Comparison of ENCODE assay signal across 24 cellular contexts in genomic region chr18:26764177-26764576, GRCh38.
"Had no signal": no experiment of that assay in that cellular context is flagged by ENCODE, and none has a peak within 500 bp of the region (broad histone marks: within the 10 kb centered on the region; RNA-seq: fewer than 3 reads in every experiment).

No MANE protein-coding gene starts in this region.

- H3K36me3 ChIP-seq: esophagus squamous epithelium, neutrophil, stomach, thyroid gland, vagina had no signal

- DNase-seq: cortex of kidney; effector memory CD8-positive, alpha-beta T cell; erythroblast; esophagus squamous epithelium; hypothalamus; mesenchymal stem cell; mucosa of descending colon; naive B cell; right cardiac atrium; small intestine; stimulated activated CD4-positive, alpha-beta T cell treated with anti-CD3 and anti-CD28 coated beads, Interleukin-12 subunit alpha, Interleukin-12 subunit beta, amount 100 ng/mL, for 4 hours; stimulated activated CD4-positive, alpha-beta T cell treated with anti-CD3 and anti-CD28 coated beads, Interleukin-1b, Interleukin-23, amount 100 ng/mL, for 48 hours; stimulated activated CD4-positive, alpha-beta T cell treated with anti-CD3 and anti-CD28 coated beads, Interleukin-4, amount 100 ng/mL, for 1 hour; stimulated activated naive CD4-positive, alpha-beta T cell treated with Interleukin-2 at 50 U/mL for 16 hours; stomach; thyroid gland had no signal

- H3K9me3 ChIP-seq: esophagus squamous epithelium, mucosa of descending colon, neutrophil, thyroid gland, vagina had no signal

- H3K4me3 ChIP-seq: esophagus squamous epithelium, mucosa of descending colon, stomach, thyroid gland, vagina had no signal

- ATAC-seq: effector memory CD8-positive, alpha-beta T cell; mucosa of descending colon; natural killer cell treated with Interleukin-12 subunit alpha and Interleukin-12 subunit beta and Interleukin-15 and Interleukin-18, amount 100 ng/mL, for 72 hours; right cardiac atrium; stimulated activated effector memory CD8-positive, alpha-beta T cell treated with anti-CD3 and anti-CD28 coated beads, Interleukin-12 subunit alpha, Interleukin-12 subunit beta, amount 100 ng/mL, for 72 hours had no signal

- H3K27ac ChIP-seq: esophagus squamous epithelium, neutrophil, parathyroid adenoma, stomach, thyroid gland, vagina had no signal

- H3K4me1 Mint-ChIP-seq: naive B cell; stimulated activated effector memory CD8-positive, alpha-beta T cell treated with anti-CD3 and anti-CD28 coated beads, Interleukin-12 subunit alpha, Interleukin-12 subunit beta, amount 100 ng/mL, for 72 hours had no signal

- H3K4me1 ChIP-seq: parathyroid adenoma, stomach, thyroid gland, vagina had no signal

- H2AFZ ChIP-seq: parathyroid adenoma had no signal

- H3K27me3 ChIP-seq: neutrophil, stomach, thyroid gland, vagina had no signal

- H3K79me2 ChIP-seq: parathyroid adenoma had no signal

- H3K27ac Mint-ChIP-seq: effector memory CD8-positive, alpha-beta T cell; naive B cell; natural killer cell treated with Interleukin-12 subunit alpha and Interleukin-12 subunit beta and Interleukin-15 and Interleukin-18, amount 100 ng/mL, for 72 hours; progenitor cell of endocrine pancreas; stimulated activated effector memory CD8-positive, alpha-beta T cell treated with anti-CD3 and anti-CD28 coated beads, Interleukin-12 subunit alpha, Interleukin-12 subunit beta, amount 100 ng/mL, for 72 hours had no signal

- H3K27me3 Mint-ChIP-seq: effector memory CD8-positive, alpha-beta T cell; natural killer cell treated with Interleukin-12 subunit alpha and Interleukin-12 subunit beta and Interleukin-15 and Interleukin-18, amount 100 ng/mL, for 72 hours; progenitor cell of endocrine pancreas had no signal

- H3K4me3 Mint-ChIP-seq: effector memory CD8-positive, alpha-beta T cell; mesothelial cell of epicardium; naive B cell; natural killer cell treated with Interleukin-12 subunit alpha and Interleukin-12 subunit beta and Interleukin-15 and Interleukin-18, amount 100 ng/mL, for 72 hours; neural crest cell; stimulated activated effector memory CD8-positive, alpha-beta T cell treated with anti-CD3 and anti-CD28 coated beads, Interleukin-12 subunit alpha, Interleukin-12 subunit beta, amount 100 ng/mL, for 72 hours had no signal

- H3K36me3 Mint-ChIP-seq: mesothelial cell of epicardium; natural killer cell treated with Interleukin-12 subunit alpha and Interleukin-12 subunit beta and Interleukin-15 and Interleukin-18, amount 100 ng/mL, for 72 hours; stimulated activated effector memory CD8-positive, alpha-beta T cell treated with anti-CD3 and anti-CD28 coated beads, Interleukin-12 subunit alpha, Interleukin-12 subunit beta, amount 100 ng/mL, for 72 hours had no signal
